ENCODE assay signal across 16 cellular contexts in genomic region chr15:46848704-46849103, GRCh38.
DNase-seq lines count a peak whose midpoint lies in the region; ATAC-seq, FAIRE-seq and TF ChIP-seq lines count a peak whose summit lies in the region.
"Had no signal": no experiment of that assay in that cellular context is flagged by ENCODE, and none has a peak within 500 bp of the region (broad histone marks: within the 10 kb centered on the region; RNA-seq: fewer than 3 reads in every experiment).

No MANE protein-coding gene starts in this region.

- WGBS in GM23248 (ENCODE audit: low coverage in 1 of 2, low lambda C conversion rate in 2 of 2, missing lambda C conversion rate in 2 of 2), 2 experiments = 0% methylated on average over 1 of the region's 1 CpG
- 67 to 90% (median 85%) methylated on average over 1 of the region's 1 CpG for WGBS in stomach, 5 donors

- H3K79me2 ChIP-seq in GM23248 (ENCODE audit: insufficient read depth) = no peaks in the 10 kb centered on the region
- H3K79me2 ChIP-seq: parathyroid adenoma had no signal

- H3K27me3 ChIP-seq in GM23248 (replicated peaks; ENCODE audit: insufficient read depth) (no peaks in the 10 kb centered on the region), stomach (no peaks in the 10 kb centered on the region)
- H3K27me3 ChIP-seq: SJSA1 had no signal

- TF ChIP-seq POLR2A in stomach (IDR thresholded peaks at IDR 0.05) = no peak

- no peak for TF ChIP-seq CTCF in fibroblast of pulmonary artery (IDR thresholded peaks at IDR 0.05; ENCODE audit: low read length, missing control alignments)
- TF ChIP-seq CTCF in stomach (IDR thresholded peaks at IDR 0.05) = no peak

- H4K20me1 ChIP-seq in GM23248 (ENCODE audit: insufficient read depth) = no peaks in the 10 kb centered on the region

- no peaks in the 10 kb centered on the region for H3F3A ChIP-seq in GM23248 (ENCODE audit: insufficient read depth)

- no peak overlapping the region for H3K27ac ChIP-seq in GM23248
- no peak overlapping the region for H3K27ac ChIP-seq in stomach
- H3K27ac ChIP-seq: parathyroid adenoma, SJSA1 had no signal

- in situ Hi-C loops in GM23248 (cut with MboI) = no loop called here

- peak; percentile 40 for DNase-seq in GM23248
- DNase-seq in RKO (ENCODE audit: low spot score) = peak; percentile 76
- DNase-seq in fibroblast of pulmonary artery (ENCODE audit: low read depth) = peak; percentile 1
- DNase-seq in urothelium cell line (ENCODE audit: low spot score) = peak; percentile 36
- DNase-seq in NAMALWA (ENCODE audit: low spot score) = no peak
- no peak for DNase-seq in stomach
- DNase-seq: activated CD4-positive, alpha-beta T cell treated with anti-CD3 and anti-CD28 coated beads for 48 hours; CD4-positive, CD25-positive, alpha-beta regulatory T cell; foreskin melanocyte; KBM-7; NCI-H1105 treated with DMSO at 0.1 percent for 48 hours; NK-92 treated with Interleukin-12 subunit alpha and Interleukin-12 subunit beta, amount 100 ng/mL, for 24 hours; stimulated activated naive CD4-positive, alpha-beta T cell treated with Interleukin-2 at 50 U/mL for 16 hours had no signal

- ATAC-seq in HG02759 (IDR thresholded peaks at IDR 0.05; ENCODE audit: unreplicated experiment) = no peak

- H3K9me3 ChIP-seq in GM23248 (ENCODE audit: low read depth) = no peaks in the 10 kb centered on the region
- peaks cover 0 to 14% (median 10%) of the 10 kb centered on the region in 4 donors for H3K9me3 ChIP-seq in stomach
- H3K9me3 ChIP-seq: SJSA1 had no signal

- no peak overlapping the region for H3K4me2 ChIP-seq in GM23248 (ENCODE audit: unreplicated experiment)

- H2AFZ ChIP-seq in GM23248 = no peak overlapping the region
- H2AFZ ChIP-seq: parathyroid adenoma had no signal

- no peak for FAIRE-seq in urothelium cell line (lab: Jason Lieb, UNC)

- H3K36me3 ChIP-seq in GM23248 (ENCODE audit: low read depth) (no peaks in the 10 kb centered on the region), stomach (no peaks in the 10 kb centered on the region)
- H3K36me3 ChIP-seq: SJSA1 had no signal

- intact Hi-C loops in stomach (cut with DNase I; ENCODE audit: low total_unique reads) = no loop called here

- no peak overlapping the region for H3K4me3 ChIP-seq in GM23248
- H3K4me3 ChIP-seq in fibroblast of pulmonary artery (replicated peaks; ENCODE audit: low read depth, low read length) = no peak overlapping the region
- H3K4me3 ChIP-seq in stomach = no peak overlapping the region
- H3K4me3 ChIP-seq: SJSA1 had no signal

- no peak overlapping the region for H3K9ac ChIP-seq in GM23248
- H3K9ac ChIP-seq: parathyroid adenoma had no signal

- no peaks in the 10 kb centered on the region for H3K9me2 ChIP-seq in GM23248 (ENCODE audit: insufficient read depth)

- H3K4me1 ChIP-seq in GM23248 (ENCODE audit: insufficient read depth) (no peaks in the 10 kb centered on the region), stomach (no peaks in the 10 kb centered on the region)
- H3K4me1 ChIP-seq: parathyroid adenoma, SJSA1 had no signal

- TF ChIP-seq EP300 in stomach (IDR thresholded peaks at IDR 0.05) = no peak

Comparison
In these comparisons a context has a peak if more than half of its experiments do, and no peak if none do; other contexts are left out.
1. DNase-seq: peak in GM23248 (single experiment), RKO (single experiment), fibroblast of pulmonary artery (single experiment) and urothelium cell line (single experiment); none in NAMALWA (single experiment) and stomach (single experiment).